Comparison of ENCODE assay signal across 2 cellular contexts in genomic region chr1:36196805-36197204, GRCh38.
TF ChIP-seq lines count a peak whose summit lies in the region.

No MANE protein-coding gene starts in this region.

TF ChIP-seq in HEK293, 187 proteins besides CTCF, POLR2A, EP300 and RAD21:
- peak; percentile 37; the same call in 1 of the 2 replicates for TF ChIP-seq ZBTB8A (tag by site-specific recombination; IDR thresholded peaks at IDR 0.05)

TF ChIP-seq in HepG2, 621 proteins besides CTCF, POLR2A, EP300 and RAD21:
- TF ChIP-seq ZNF768 (CRISPR knock-in tag; IDR thresholded peaks at IDR 0.05), result 0 out of 2 replicates have a peak, but pooled peaks have one; percentile 18
